Comparison of ENCODE assay signal across 22 cellular contexts in genomic region chr9:110370316-110370715, GRCh38. TPM values are rescaled to one million over a fixed set of nuclear protein-coding genes. Genes with fewer than 3 reads are reported as not detected.
A peak's percentile ranks its signal among the peaks of the same experiment; 100 is the strongest.
DNase-seq lines count a peak whose midpoint lies in the region; ATAC-seq and TF ChIP-seq lines count a peak whose summit lies in the region.
"Had no signal": no experiment of that assay in that cellular context is flagged by ENCODE, and none has a peak within 500 bp of the region (broad histone marks: within the 10 kb centered on the region; RNA-seq: fewer than 3 reads in every experiment).

No MANE protein-coding gene starts in this region.

- H3K9ac ChIP-seq in GM23248: no peak overlapping the region

- peaks cover 5% of the 10 kb centered on the region; the same call in 1 of the 2 replicates for H3F3A ChIP-seq in GM23248 (ENCODE audit: insufficient read depth)

- no peaks in the 10 kb centered on the region for H3K27me3 ChIP-seq in GM23248 (replicated peaks; ENCODE audit: insufficient read depth)
- H3K27me3 ChIP-seq: ovary had no signal

- H4K20me1 ChIP-seq in GM23248 (ENCODE audit: insufficient read depth): no peaks in the 10 kb centered on the region; the same call in 1 of the 2 replicates

- DNase-seq in GM23248 (peak; percentile 53), RWPE1 (ENCODE audit: low spot score) (peak; percentile 87), fibroblast of pulmonary artery (ENCODE audit: low read depth) (peak; percentile 14), stromal cell of bone marrow (ENCODE audit: low read depth) (peak; percentile 43), COR-L47 (lab: John Stamatoyannopoulos, UW) (no peak)
- DNase-seq: activated CD4-positive, alpha-beta memory T cell treated with anti-CD3 and anti-CD28 coated beads, Interleukin-2, amount 10 ng/mL, durations not matched to agents 7 days and 5 days; activated naive CD8-positive, alpha-beta T cell treated with anti-CD3 and anti-CD28 coated beads for 36 hours; activated T-cell treated with anti-CD3 and anti-CD28 coated beads, Interleukin-2, amount 50 U/mL, for 4 hours; CD4-positive, alpha-beta T cell; central memory CD4-positive, alpha-beta T cell; foreskin melanocyte; left ventricle myocardium superior; NCI-H187; NCI-H510A; ovary; small intestine; trophoblast cell had no signal

- CTCF ChIA-PET in RWPE1 (lab: Yijun Ruan, JAX): interaction anchor here (0.6 kb wide), 1 partner anchor 55 kb away, joined by 3 read pairs; no protein-coding TSS in a partner anchor

- peaks cover 52% of the 10 kb centered on the region for H3K36me3 ChIP-seq in GM23248 (ENCODE audit: low read depth)
- H3K36me3 ChIP-seq: ovary had no signal

- no peaks in the 10 kb centered on the region for H3K9me2 ChIP-seq in GM23248 (ENCODE audit: insufficient read depth)

- TF ChIP-seq CTCF in RWPE1 (conservative IDR thresholded peaks at IDR 0.05; ENCODE audit: low read depth) (no peak), fibroblast of pulmonary artery (IDR thresholded peaks at IDR 0.05; ENCODE audit: low read length, missing control alignments) (no peak)

- H3K4me2 ChIP-seq in GM23248 (ENCODE audit: unreplicated experiment): no peak overlapping the region
- H3K4me2 ChIP-seq: GM23338 had no signal

- H3K4me3 ChIP-seq in GM23248 (no peak overlapping the region), fibroblast of pulmonary artery (replicated peaks; ENCODE audit: low read depth, low read length) (no peak overlapping the region)
- H3K4me3 ChIP-seq: GM12878, GM23338, ovary had no signal

- no peak for ATAC-seq in GM21786 (IDR thresholded peaks at IDR 0.05; ENCODE audit: unreplicated experiment)
- ATAC-seq in HG02588 (IDR thresholded peaks at IDR 0.05; ENCODE audit: unreplicated experiment): no peak
- ATAC-seq: activated T-cell treated with anti-CD3 and anti-CD28 coated beads, Interleukin-2, amount 50 U/mL, for 4 hours; GM12878; GM23338; left ventricle myocardium superior had no signal

- H3K9me3 ChIP-seq in GM23248 (ENCODE audit: low read depth): no peaks in the 10 kb centered on the region
- H3K9me3 ChIP-seq: ovary had no signal

- peaks cover 10% of the 10 kb centered on the region for H3K4me1 ChIP-seq in GM23248 (ENCODE audit: insufficient read depth)

- WGBS in GM23248 (ENCODE audit: low coverage in 1 of 2, low lambda C conversion rate in 2 of 2, missing lambda C conversion rate in 2 of 2), 2 experiments: 3 to 7% methylated on average over 3 of the region's 3 CpGs

- no peak overlapping the region for H2AFZ ChIP-seq in GM23248
- H2AFZ ChIP-seq: GM23338 had no signal

- in situ Hi-C loops in GM23248 (cut with MboI): no loop called here

- H3K27ac ChIP-seq in GM23248 (no peak overlapping the region), RWPE1 (no peak overlapping the region)
- H3K27ac ChIP-seq: ovary had no signal

- POLR2A ChIA-PET in RWPE1 (lab: Yijun Ruan, JAX; ENCODE audit: low non-redundant PET): no interaction called here

- no peaks in the 10 kb centered on the region for H3K79me2 ChIP-seq in GM23248 (ENCODE audit: insufficient read depth)

RNA-seq across cellular contexts. Expression of gene TXNDC8, which starts 32.7 kb away (rescaled TPM):
- total RNA-seq in GM23248 (2014; rRNA removed; shearing (Covaris generic)): not detected in 2 replicates
- not detected in 2 replicates for polyA plus RNA-seq in GM23248 (2016; fragmentation: Nextera tagmentation; extraction: Ambion mirVana)
- total RNA-seq: activated CD4-positive, alpha-beta memory T cell treated with anti-CD3 and anti-CD28 coated beads, Interleukin-2, amount 10 ng/mL, durations not matched to agents 7 days and 5 days; activated naive CD8-positive, alpha-beta T cell treated with anti-CD3 and anti-CD28 coated beads for 36 hours; activated T-cell treated with anti-CD3 and anti-CD28 coated beads, Interleukin-2, amount 50 U/mL, for 4 hours; CD4-positive, alpha-beta T cell; GM12878; GM23338; left ventricle myocardium superior; ovary; SK-MEL-5 had no signal
- polyA plus RNA-seq: GM12878, GM23338, ovary, small intestine had no signal
